In the genomic region with DNA sequence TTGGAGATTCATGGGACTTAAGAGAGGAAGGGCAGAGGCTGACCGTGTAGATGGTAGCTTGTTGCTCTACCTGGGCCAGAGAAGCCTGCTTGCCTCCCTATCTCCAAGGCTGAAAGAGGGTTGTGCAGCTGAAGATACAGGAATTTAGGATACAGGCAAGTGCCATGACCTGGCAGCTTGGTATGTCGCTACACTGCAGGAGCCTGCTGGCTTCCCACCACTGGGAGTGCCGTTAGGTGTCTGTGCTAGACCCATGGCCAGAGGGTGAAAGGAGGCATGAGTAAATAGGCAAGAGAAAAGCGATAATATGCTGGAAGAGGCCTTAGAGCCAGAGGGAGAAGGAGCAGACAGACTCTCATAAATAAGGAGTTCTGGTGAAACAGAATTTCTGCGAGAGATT, we compare ENCODE assay signal across 1 cellular context.
TF ChIP-seq lines count a peak whose summit lies in the region.

No MANE protein-coding gene starts in this region.

TF ChIP-seq in HepG2, 621 proteins besides CTCF, POLR2A, EP300 and RAD21:
- no peak for TF ChIP-seq SPEN (CRISPR knock-in tag; IDR thresholded peaks at IDR 0.05; ENCODE audit: low read depth)
- no peak for TF ChIP-seq SP4 (CRISPR knock-in tag; IDR thresholded peaks at IDR 0.05)
- TF ChIP-seq, protein P1, sequence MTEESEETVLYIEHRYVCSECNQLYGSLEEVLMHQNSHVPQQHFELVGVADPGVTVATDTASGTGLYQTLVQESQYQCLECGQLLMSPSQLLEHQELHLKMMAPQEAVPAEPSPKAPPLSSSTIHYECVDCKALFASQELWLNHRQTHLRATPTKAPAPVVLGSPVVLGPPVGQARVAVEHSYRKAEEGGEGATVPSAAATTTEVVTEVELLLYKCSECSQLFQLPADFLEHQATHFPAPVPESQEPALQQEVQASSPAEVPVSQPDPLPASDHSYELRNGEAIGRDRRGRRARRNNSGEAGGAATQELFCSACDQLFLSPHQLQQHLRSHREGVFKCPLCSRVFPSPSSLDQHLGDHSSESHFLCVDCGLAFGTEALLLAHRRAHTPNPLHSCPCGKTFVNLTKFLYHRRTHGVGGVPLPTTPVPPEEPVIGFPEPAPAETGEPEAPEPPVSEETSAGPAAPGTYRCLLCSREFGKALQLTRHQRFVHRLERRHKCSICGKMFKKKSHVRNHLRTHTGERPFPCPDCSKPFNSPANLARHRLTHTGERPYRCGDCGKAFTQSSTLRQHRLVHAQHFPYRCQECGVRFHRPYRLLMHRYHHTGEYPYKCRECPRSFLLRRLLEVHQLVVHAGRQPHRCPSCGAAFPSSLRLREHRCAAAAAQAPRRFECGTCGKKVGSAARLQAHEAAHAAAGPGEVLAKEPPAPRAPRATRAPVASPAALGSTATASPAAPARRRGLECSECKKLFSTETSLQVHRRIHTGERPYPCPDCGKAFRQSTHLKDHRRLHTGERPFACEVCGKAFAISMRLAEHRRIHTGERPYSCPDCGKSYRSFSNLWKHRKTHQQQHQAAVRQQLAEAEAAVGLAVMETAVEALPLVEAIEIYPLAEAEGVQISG (CRISPR knock-in tag; IDR thresholded peaks at IDR 0.05): peak; percentile 34; the same call in 1 of the 2 replicates
- TF ChIP-seq NCOA1 (CRISPR knock-in tag; IDR thresholded peaks at IDR 0.05): 0 out of 2 replicates have a peak, but pooled peaks have one; percentile 44
- TF ChIP-seq TEAD3 (CRISPR knock-in tag; optimal IDR thresholded peaks at IDR 0.05; ENCODE audit: borderline replicate concordance): peak; percentile 42
- no peak for TF ChIP-seq ZFY (CRISPR knock-in tag; IDR thresholded peaks at IDR 0.05)
- TF ChIP-seq, protein P2, sequence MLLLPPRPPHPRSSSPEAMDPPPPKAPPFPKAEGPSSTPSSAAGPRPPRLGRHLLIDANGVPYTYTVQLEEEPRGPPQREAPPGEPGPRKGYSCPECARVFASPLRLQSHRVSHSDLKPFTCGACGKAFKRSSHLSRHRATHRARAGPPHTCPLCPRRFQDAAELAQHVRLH (CRISPR knock-in tag; IDR thresholded peaks at IDR 0.05; ENCODE audit: borderline replicate concordance, low read depth): no peak
- TF ChIP-seq, protein P3, sequence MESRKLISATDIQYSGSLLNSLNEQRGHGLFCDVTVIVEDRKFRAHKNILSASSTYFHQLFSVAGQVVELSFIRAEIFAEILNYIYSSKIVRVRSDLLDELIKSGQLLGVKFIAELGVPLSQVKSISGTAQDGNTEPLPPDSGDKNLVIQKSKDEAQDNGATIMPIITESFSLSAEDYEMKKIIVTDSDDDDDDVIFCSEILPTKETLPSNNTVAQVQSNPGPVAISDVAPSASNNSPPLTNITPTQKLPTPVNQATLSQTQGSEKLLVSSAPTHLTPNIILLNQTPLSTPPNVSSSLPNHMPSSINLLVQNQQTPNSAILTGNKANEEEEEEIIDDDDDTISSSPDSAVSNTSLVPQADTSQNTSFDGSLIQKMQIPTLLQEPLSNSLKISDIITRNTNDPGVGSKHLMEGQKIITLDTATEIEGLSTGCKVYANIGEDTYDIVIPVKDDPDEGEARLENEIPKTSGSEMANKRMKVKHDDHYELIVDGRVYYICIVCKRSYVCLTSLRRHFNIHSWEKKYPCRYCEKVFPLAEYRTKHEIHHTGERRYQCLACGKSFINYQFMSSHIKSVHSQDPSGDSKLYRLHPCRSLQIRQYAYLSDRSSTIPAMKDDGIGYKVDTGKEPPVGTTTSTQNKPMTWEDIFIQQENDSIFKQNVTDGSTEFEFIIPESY (CRISPR knock-in tag; IDR thresholded peaks at IDR 0.05): peak; percentile 45; the same call in 1 of the 2 replicates
- TF ChIP-seq ZNF782 (CRISPR knock-in tag; IDR thresholded peaks at IDR 0.05; ENCODE audit: borderline replicate concordance): no peak
